Comparison of ENCODE assay signal across 8 cellular contexts in the genomic region with DNA sequence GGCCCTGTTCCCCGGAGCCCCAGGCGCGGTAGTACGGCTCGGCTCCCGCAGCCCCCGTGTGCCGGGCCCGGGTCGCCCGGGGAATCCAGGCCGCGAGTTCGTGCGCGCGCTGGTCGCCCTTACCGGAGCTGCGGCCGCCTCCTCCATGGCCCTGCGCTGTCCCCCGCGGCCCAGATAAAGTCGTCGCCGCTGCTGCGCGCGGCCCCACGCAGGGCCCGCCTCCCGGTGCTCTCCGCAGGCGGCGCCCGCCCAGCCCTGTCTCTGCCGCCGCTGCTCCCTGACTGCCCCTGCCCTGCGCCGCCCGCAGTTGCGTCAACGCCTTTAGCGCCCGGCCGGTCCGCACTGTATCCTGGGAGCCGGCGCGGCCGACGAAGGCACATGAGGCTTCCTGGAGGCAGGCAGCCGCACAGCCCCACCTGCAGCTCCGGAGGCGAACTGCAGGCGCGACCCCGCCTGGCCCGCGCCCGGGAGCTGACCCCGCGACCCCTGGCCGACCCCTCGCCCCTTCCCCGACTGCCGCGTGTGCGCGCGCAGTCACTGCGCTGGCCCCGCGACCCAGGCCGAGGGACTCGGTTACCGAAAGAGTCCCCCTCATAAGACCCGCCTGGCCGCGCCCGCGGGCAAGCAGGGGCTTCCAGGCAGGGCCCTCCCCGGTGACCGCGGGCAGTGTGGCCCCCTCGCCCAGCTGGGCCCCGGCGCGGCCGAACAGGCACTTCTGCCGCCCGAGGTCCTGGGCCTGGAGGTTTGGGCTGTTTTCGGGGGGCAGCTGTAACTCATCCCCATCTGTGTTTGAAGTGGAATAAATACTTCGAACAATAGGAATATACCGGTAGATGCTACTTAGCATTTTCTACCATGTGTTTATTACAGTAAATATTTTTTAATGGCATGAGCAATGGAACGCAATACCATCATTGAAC.
DNase-seq lines count a peak whose midpoint lies in the region; ATAC-seq and TF ChIP-seq lines count a peak whose summit lies in the region.

No MANE protein-coding gene starts in this region.

- H2AFZ ChIP-seq in OCI-LY3 (ENCODE audit: low read depth, low read length), result peak overlapping the region; percentile 91

- H3K27ac ChIP-seq in OCI-LY3 (ENCODE audit: low read length), result peak overlapping the region; percentile 40
- H3K27ac ChIP-seq in mucosa of rectum (ENCODE audit: low read depth in 2 of 2, low read length in 2 of 2), result peak overlapping the region; percentile 82 to 85

- H3K9me3 ChIP-seq in OCI-LY3 (ENCODE audit: insufficient read depth, low read length), result no peaks in the 10 kb centered on the region
- no peaks in the 10 kb centered on the region for H3K9me3 ChIP-seq in mucosa of rectum (ENCODE audit: control insufficient read depth in 2 of 2, low read length in 2 of 2)

- H3K27me3 ChIP-seq in OCI-LY3 (ENCODE audit: low read depth, low read length) (peaks cover 18% of the 10 kb centered on the region), mucosa of rectum (ENCODE audit: control insufficient read depth in 2 of 2, insufficient read depth in 2 of 2, low read length in 2 of 2) (peaks cover 0 to 3% of the 10 kb centered on the region in 2 donors)

- peak overlapping the region; percentile 68 for H3K9ac ChIP-seq in OCI-LY3 (ENCODE audit: low read length)
- H3K9ac ChIP-seq in mucosa of rectum (ENCODE audit: low read depth in 1 of 2, low read length in 2 of 2), result peak overlapping the region; percentile 80 to 92

- peaks cover 14% of the 10 kb centered on the region for H4K20me1 ChIP-seq in OCI-LY3 (ENCODE audit: insufficient read depth, low read length)

- H3K4me2 ChIP-seq in OCI-LY3 (ENCODE audit: low read length), result peak overlapping the region; percentile 82

- peaks cover 37% of the 10 kb centered on the region for H3K4me1 ChIP-seq in OCI-LY3 (ENCODE audit: low read length)
- H3K4me1 ChIP-seq in mucosa of rectum (ENCODE audit: control insufficient read depth in 2 of 2, insufficient read depth in 2 of 2, low read length in 2 of 2), result peaks cover 8 to 12% of the 10 kb centered on the region in 2 donors

- DNase-seq in DMS153 (lab: John Stamatoyannopoulos, UW) (peak; percentile 70), HuH-7.5 (ENCODE audit: low spot score) (peak; percentile 75), activated T-cell treated with anti-CD3 and anti-CD28 coated beads for 4 hours (peak; percentile 83), epithelial cell of proximal tubule (ENCODE audit: low read depth) (peak; percentile 13)
- DNase-seq in stimulated activated CD8-positive, alpha-beta memory T cell treated with anti-CD3 and anti-CD28 coated beads, Interleukin-4, amount 100 ng/mL, for 4 hours (ENCODE audit: low read depth in 2 of 2, low spot score in 1 of 2), result peak; percentile 71 to 80

- H3K79me2 ChIP-seq in OCI-LY3 (ENCODE audit: low read length), result peaks cover 25% of the 10 kb centered on the region

- H3K4me3 ChIP-seq in OCI-LY3 (ENCODE audit: low read length) (peak overlapping the region; percentile 81), epithelial cell of proximal tubule (ENCODE audit: low read depth, low read length) (peak overlapping the region; percentile 91), mucosa of rectum (ENCODE audit: low read length in 2 of 2) (peak overlapping the region; percentile 72 to 90)

- peaks cover 17% of the 10 kb centered on the region for H3K36me3 ChIP-seq in OCI-LY3 (replicated peaks; ENCODE audit: low read depth, low read length)
- H3K36me3 ChIP-seq in mucosa of rectum (ENCODE audit: control insufficient read depth in 2 of 2, insufficient read depth in 2 of 2, low read length in 2 of 2), result peaks cover 12% of the 10 kb centered on the region in 2 donors

- ATAC-seq in GM21528 (IDR thresholded peaks at IDR 0.05; ENCODE audit: low FRiP score, unreplicated experiment), result peak; percentile 91

- TF ChIP-seq CTCF in OCI-LY3 (IDR thresholded peaks at IDR 0.05; ENCODE audit: low read depth, low read length), result peak; percentile 67
- peak; percentile 70 for TF ChIP-seq CTCF in epithelial cell of proximal tubule (conservative IDR thresholded peaks at IDR 0.05; ENCODE audit: low read depth, low read length)

Comparison
In these comparisons a context has a peak if more than half of its experiments do, and no peak if none do; other contexts are left out.
1. Peak in every context shown above with its lines: DNase-seq, ATAC-seq, H3K4me3 ChIP-seq and H3K27ac ChIP-seq.
2. DNase-seq: peak in every context shown above with its lines; median percentile 83 in activated T-cell treated with anti-CD3 and anti-CD28 coated beads for 4 hours; 76 in stimulated activated CD8-positive, alpha-beta memory T cell treated with anti-CD3 and anti-CD28 coated beads, Interleukin-4, amount 100 ng/mL, for 4 hours; 75 in HuH-7.5; 70 in DMS153; 13 in epithelial cell of proximal tubule.